ENCODE assay signal across 1 cellular context in the genomic region with DNA sequence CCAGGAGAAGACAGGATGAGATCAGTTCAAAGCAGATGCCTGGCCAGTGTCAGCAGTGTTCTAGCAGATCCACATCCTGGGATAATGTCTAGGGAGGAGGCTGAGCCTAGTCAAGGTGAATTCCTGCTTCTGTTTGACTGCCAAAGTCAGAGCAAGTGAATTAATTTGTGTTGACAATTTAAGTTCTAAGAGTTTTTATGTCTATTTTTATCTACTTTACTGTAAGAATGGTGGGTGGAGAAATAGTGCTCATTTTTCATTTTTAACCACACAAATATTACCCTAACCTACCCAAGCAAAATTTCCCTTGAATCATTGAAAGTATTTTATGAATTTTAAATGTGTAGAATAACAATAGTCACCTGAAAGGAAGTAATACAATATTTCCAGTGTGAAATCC.
TF ChIP-seq lines count a peak whose summit lies in the region.

No MANE protein-coding gene starts in this region.

TF ChIP-seq in SK-N-SH, 30 proteins besides CTCF, POLR2A, EP300 and RAD21 (continued from another document):
- TF ChIP-seq, protein P1, sequence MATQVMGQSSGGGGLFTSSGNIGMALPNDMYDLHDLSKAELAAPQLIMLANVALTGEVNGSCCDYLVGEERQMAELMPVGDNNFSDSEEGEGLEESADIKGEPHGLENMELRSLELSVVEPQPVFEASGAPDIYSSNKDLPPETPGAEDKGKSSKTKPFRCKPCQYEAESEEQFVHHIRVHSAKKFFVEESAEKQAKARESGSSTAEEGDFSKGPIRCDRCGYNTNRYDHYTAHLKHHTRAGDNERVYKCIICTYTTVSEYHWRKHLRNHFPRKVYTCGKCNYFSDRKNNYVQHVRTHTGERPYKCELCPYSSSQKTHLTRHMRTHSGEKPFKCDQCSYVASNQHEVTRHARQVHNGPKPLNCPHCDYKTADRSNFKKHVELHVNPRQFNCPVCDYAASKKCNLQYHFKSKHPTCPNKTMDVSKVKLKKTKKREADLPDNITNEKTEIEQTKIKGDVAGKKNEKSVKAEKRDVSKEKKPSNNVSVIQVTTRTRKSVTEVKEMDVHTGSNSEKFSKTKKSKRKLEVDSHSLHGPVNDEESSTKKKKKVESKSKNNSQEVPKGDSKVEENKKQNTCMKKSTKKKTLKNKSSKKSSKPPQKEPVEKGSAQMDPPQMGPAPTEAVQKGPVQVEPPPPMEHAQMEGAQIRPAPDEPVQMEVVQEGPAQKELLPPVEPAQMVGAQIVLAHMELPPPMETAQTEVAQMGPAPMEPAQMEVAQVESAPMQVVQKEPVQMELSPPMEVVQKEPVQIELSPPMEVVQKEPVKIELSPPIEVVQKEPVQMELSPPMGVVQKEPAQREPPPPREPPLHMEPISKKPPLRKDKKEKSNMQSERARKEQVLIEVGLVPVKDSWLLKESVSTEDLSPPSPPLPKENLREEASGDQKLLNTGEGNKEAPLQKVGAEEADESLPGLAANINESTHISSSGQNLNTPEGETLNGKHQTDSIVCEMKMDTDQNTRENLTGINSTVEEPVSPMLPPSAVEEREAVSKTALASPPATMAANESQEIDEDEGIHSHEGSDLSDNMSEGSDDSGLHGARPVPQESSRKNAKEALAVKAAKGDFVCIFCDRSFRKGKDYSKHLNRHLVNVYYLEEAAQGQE (IDR thresholded peaks at IDR 0.05; ENCODE audit: low read depth, low read length): no peak
- TF ChIP-seq, protein P2, sequence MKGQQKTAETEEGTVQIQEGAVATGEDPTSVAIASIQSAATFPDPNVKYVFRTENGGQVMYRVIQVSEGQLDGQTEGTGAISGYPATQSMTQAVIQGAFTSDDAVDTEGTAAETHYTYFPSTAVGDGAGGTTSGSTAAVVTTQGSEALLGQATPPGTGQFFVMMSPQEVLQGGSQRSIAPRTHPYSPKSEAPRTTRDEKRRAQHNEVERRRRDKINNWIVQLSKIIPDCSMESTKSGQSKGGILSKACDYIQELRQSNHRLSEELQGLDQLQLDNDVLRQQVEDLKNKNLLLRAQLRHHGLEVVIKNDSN (IDR thresholded peaks at IDR 0.05; ENCODE audit: borderline replicate concordance, low read depth): no peak
